In genomic region chr12:46752396-46752795, GRCh38 we compare ENCODE assay signal across 16 cellular contexts.
"Had no signal": no experiment of that assay in that cellular context is flagged by ENCODE, and none has a peak within 500 bp of the region (broad histone marks: within the 10 kb centered on the region; RNA-seq: fewer than 3 reads in every experiment).

No MANE protein-coding gene starts in this region.

- DNase-seq: activated B cell treated with CpG ODN at 0.5 μM for 24 hours; activated CD4-positive, alpha-beta T cell treated with anti-CD3 and anti-CD28 coated beads, Interleukin-2, amount 10 ng/mL, durations not matched to agents 7 days and 5 days; activated CD8-positive, alpha-beta memory T cell treated with anti-CD3 and anti-CD28 coated beads, Interleukin-2, amount 50 U/mL, for 48 hours; activated gamma-delta T cell treated with Interleukin-2 at 50 U/mL for 16 hours; activated naive CD8-positive, alpha-beta T cell treated with anti-CD3 and anti-CD28 coated beads for 36 hours; aorta; dermis blood vessel endothelial cell; erythroblast; mucosa of descending colon; naive thymus-derived CD4-positive, alpha-beta T cell; ovary; stimulated activated CD4-positive, alpha-beta T cell treated with anti-CD3 and anti-CD28 coated beads, Interleukin-12 subunit alpha, Interleukin-12 subunit beta, amount 100 ng/mL, for 4 hours; stimulated activated CD4-positive, alpha-beta T cell treated with anti-CD3 and anti-CD28 coated beads, Interleukin-2, amount 100 ng/mL, for 24 hours had no signal

- H3K36me3 ChIP-seq: ovary had no signal

- ATAC-seq: left lobe of liver; mucosa of descending colon; naive thymus-derived CD4-positive, alpha-beta T cell had no signal

- H3K27ac ChIP-seq: hepatocyte, ovary had no signal

- H3K27ac Mint-ChIP-seq: activated B cell treated with CpG ODN at 0.5 μM for 24 hours; activated CD4-positive, alpha-beta T cell treated with anti-CD3 and anti-CD28 coated beads, Interleukin-2, amount 10 ng/mL, durations not matched to agents 7 days and 5 days; activated naive CD8-positive, alpha-beta T cell treated with anti-CD3 and anti-CD28 coated beads for 36 hours; naive thymus-derived CD4-positive, alpha-beta T cell; T-helper 1 cell treated with Interleukin-12 subunit alpha and Interleukin-12 subunit beta and Interleukin-4 antibody, amounts not matched to agents 30 μg/mL and 1 μg/mL, for 36 hours had no signal

- H3K36me3 Mint-ChIP-seq: activated naive CD8-positive, alpha-beta T cell treated with anti-CD3 and anti-CD28 coated beads for 36 hours had no signal

- H3K9me3 ChIP-seq: mucosa of descending colon, ovary had no signal

- H3K4me3 ChIP-seq: hepatocyte, mucosa of descending colon, ovary had no signal

- H3K4me1 Mint-ChIP-seq: activated B cell treated with CpG ODN at 0.5 μM for 24 hours; activated naive CD8-positive, alpha-beta T cell treated with anti-CD3 and anti-CD28 coated beads for 36 hours had no signal

- H3K4me3 Mint-ChIP-seq: activated B cell treated with CpG ODN at 0.5 μM for 24 hours; activated CD4-positive, alpha-beta T cell treated with anti-CD3 and anti-CD28 coated beads, Interleukin-2, amount 10 ng/mL, durations not matched to agents 7 days and 5 days; activated naive CD8-positive, alpha-beta T cell treated with anti-CD3 and anti-CD28 coated beads for 36 hours; naive thymus-derived CD4-positive, alpha-beta T cell; T-helper 1 cell treated with Interleukin-12 subunit alpha and Interleukin-12 subunit beta and Interleukin-4 antibody, amounts not matched to agents 30 μg/mL and 1 μg/mL, for 36 hours had no signal
